In genomic region chr16:85126731-85127662, GRCh38 we compare ENCODE assay signal across 8 cellular contexts.
DNase-seq lines count a peak whose midpoint lies in the region; ATAC-seq and TF ChIP-seq lines count a peak whose summit lies in the region.

No MANE protein-coding gene starts in this region.

- DNase-seq in DMS 273 (lab: John Stamatoyannopoulos, UW; ENCODE audit: unreplicated experiment): peak; percentile 96
- DNase-seq in NCI-H2107 treated with DMSO at 0.1 percent for 48 hours (lab: John Stamatoyannopoulos, UW; ENCODE audit: unreplicated experiment): peak; percentile 72
- DNase-seq in cardiac fibroblast (ENCODE audit: low read depth in 2 of 2): peak; percentile 71 to 93
- peak; percentile 81 for DNase-seq in non-pigmented ciliary epithelial cell (ENCODE audit: low read depth)
- DNase-seq in SIG-M5 treated with dmso at 0.1 percent for 504 hours (lab: John Stamatoyannopoulos, UW; ENCODE audit: unreplicated experiment): no peak
- DNase-seq in NCI-H2029 (lab: John Stamatoyannopoulos, UW): no peak

- TF ChIP-seq CTCF in cardiac fibroblast (IDR thresholded peaks at IDR 0.05; ENCODE audit: low read depth, low read length): no peak

- no peak for ATAC-seq in HG02623 (IDR thresholded peaks at IDR 0.05; ENCODE audit: unreplicated experiment)
- no peak for ATAC-seq in HG03095 (IDR thresholded peaks at IDR 0.05; ENCODE audit: unreplicated experiment)

- no peak overlapping the region for H3K4me3 ChIP-seq in cardiac fibroblast (replicated peaks in 1 of 2; ENCODE audit: low read depth in 2 of 2, low read length in 2 of 2)

Comparison
In these comparisons a context has a peak if more than half of its experiments do, and no peak if none do; other contexts are left out.
1. DNase-seq: peak in DMS 273 (single experiment), NCI-H2107 treated with DMSO at 0.1 percent for 48 hours (single experiment), cardiac fibroblast (2 of 2) and non-pigmented ciliary epithelial cell (single experiment); none in SIG-M5 treated with dmso at 0.1 percent for 504 hours (single experiment) and NCI-H2029 (single experiment).